14 cellular contexts compared by ENCODE assay signal in the genomic region with DNA sequence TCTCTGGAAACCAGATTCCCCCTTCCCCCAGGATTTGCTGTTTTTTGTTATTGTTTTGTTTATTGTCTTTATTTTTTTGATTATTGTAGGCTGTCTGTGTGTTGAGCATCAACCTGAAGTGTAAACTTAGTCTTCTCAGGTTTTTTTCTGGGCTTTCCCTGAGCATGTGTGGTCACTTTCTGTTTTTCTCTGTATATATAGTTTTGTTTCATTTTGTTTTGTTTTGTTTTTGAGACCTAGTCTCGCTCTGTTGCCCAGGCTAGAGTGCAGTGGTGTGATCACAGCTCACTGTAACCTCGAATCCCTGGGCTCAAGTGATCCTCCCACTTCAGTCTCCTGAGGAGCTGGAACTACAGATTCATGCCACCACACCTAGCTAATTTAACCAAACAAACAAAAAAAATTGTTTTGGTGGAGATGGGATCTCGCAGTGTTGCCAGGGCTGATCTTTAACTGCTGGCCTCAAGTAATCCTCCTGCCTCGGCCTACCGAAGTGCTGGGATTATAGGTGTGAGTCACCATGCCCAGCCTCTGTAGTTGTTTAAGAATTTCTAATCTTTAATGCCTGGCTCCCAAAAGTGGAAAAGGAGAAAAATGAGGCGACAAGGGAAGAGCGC. TPM values are rescaled to one million over a fixed set of nuclear protein-coding genes. Genes with fewer than 3 reads are reported as not detected.
DNase-seq lines count a peak whose midpoint lies in the region; ATAC-seq and TF ChIP-seq lines count a peak whose summit lies in the region.
"Had no signal": no experiment of that assay in that cellular context is flagged by ENCODE, and none has a peak within 500 bp of the region (broad histone marks: within the 10 kb centered on the region; RNA-seq: fewer than 3 reads in every experiment).

No MANE protein-coding gene starts in this region.

- no peaks in the 10 kb centered on the region for H3K36me3 Mint-ChIP-seq in T-helper 17 cell (ENCODE audit: low read depth)
- no peaks in the 10 kb centered on the region for H3K36me3 Mint-ChIP-seq in glutamatergic neuron (ENCODE audit: unreplicated experiment)

- DNase-seq in renal cortical epithelial cell (ENCODE audit: low read depth), result peak; percentile 47
- no peak for DNase-seq in T-helper 17 cell
- DNase-seq in left cardiac atrium, result no peak
- DNase-seq in glutamatergic neuron, result no peak
- DNase-seq: activated T-cell treated with anti-CD3 and anti-CD28 coated beads, Interleukin-2, amount 50 U/mL, for 1 hour; endodermal cell; head of caudate nucleus; NCI-H526 treated with DMSO at 0.1 percent for 48 hours; SHP77; stimulated activated CD4-positive, alpha-beta T cell treated with anti-CD3 and anti-CD28 coated beads, Interleukin-2, amount 100 ng/mL, for 24 hours had no signal

- TF ChIP-seq CTCF in glutamatergic neuron (IDR thresholded peaks at IDR 0.05; ENCODE audit: partially characterized antibody, unreplicated experiment), result no peak

- H3K9me3 Mint-ChIP-seq in glutamatergic neuron (ENCODE audit: unreplicated experiment), result no peaks in the 10 kb centered on the region

- H3K4me1 Mint-ChIP-seq in T-helper 17 cell, result no peaks in the 10 kb centered on the region
- H3K4me1 Mint-ChIP-seq in glutamatergic neuron (ENCODE audit: low read depth, unreplicated experiment), result no peaks in the 10 kb centered on the region

- no peaks in the 10 kb centered on the region for H3K9me3 ChIP-seq in T-helper 17 cell (ENCODE audit: control insufficient read depth, low read length, poor library complexity, severe bottlenecking)

- H3K27me3 Mint-ChIP-seq in T-helper 17 cell, result peaks cover 5% of the 10 kb centered on the region
- no peaks in the 10 kb centered on the region for H3K27me3 Mint-ChIP-seq in glutamatergic neuron (ENCODE audit: unreplicated experiment)

- no peak overlapping the region for H3K4me3 Mint-ChIP-seq in T-helper 17 cell
- H3K4me3 Mint-ChIP-seq in glutamatergic neuron (ENCODE audit: unreplicated experiment), result no peak overlapping the region
- H3K4me3 Mint-ChIP-seq: endodermal cell had no signal

- intact Hi-C loops in left cardiac atrium (cut with DNase I), result no loop called here

- peak; percentile 68 for ATAC-seq in GM18909 (IDR thresholded peaks at IDR 0.05; ENCODE audit: poor library complexity, unreplicated experiment)
- ATAC-seq in HG02610 (IDR thresholded peaks at IDR 0.05; ENCODE audit: unreplicated experiment), result peak; percentile 90
- peak; percentile 76 for ATAC-seq in HG03565 (IDR thresholded peaks at IDR 0.05; ENCODE audit: unreplicated experiment)
- ATAC-seq in T-helper 17 cell, result no peak
- ATAC-seq in left cardiac atrium, result no peak
- no peak for ATAC-seq in HG03095 (IDR thresholded peaks at IDR 0.05; ENCODE audit: unreplicated experiment)

- H3K27ac Mint-ChIP-seq in T-helper 17 cell (no peak overlapping the region), glutamatergic neuron (ENCODE audit: unreplicated experiment) (no peak overlapping the region)
- H3K27ac Mint-ChIP-seq: endodermal cell had no signal

RNA-seq across cellular contexts. Expression of a gene that starts 9.1 kb away (rescaled TPM):
- total RNA-seq in renal cortical epithelial cell, result 39.9 and 57.3 TPM in 2 replicates
- 1 to 10 TPM in 1 of 2 donors, under 1 TPM in 1; 0.94 to 2.2 TPM for total RNA-seq in T-helper 17 cell
- 10 to 100 TPM; 27.5 to 33.5 TPM for total RNA-seq in left cardiac atrium
- total RNA-seq in glutamatergic neuron (ENCODE audit: unreplicated experiment), result 1.1 TPM

Comparison
In these comparisons a context has a peak if more than half of its experiments do, and no peak if none do; other contexts are left out.
1. ATAC-seq: peak in GM18909 (single experiment), HG02610 (single experiment) and HG03565 (single experiment); none in T-helper 17 cell (single experiment), left cardiac atrium (0 of 2) and HG03095 (single experiment).
2. RNA of a gene that starts 9.1 kb away (total RNA-seq): 39.9 to 57.3 TPM in renal cortical epithelial cell and 27.5 to 33.5 TPM in left cardiac atrium; 0.94 to 2.2 TPM in T-helper 17 cell and 1.1 TPM in glutamatergic neuron (single experiment); every median in the first group is over 4 times any median in the second.